Comparison of ENCODE assay signal across 12 cellular contexts in the genomic region with DNA sequence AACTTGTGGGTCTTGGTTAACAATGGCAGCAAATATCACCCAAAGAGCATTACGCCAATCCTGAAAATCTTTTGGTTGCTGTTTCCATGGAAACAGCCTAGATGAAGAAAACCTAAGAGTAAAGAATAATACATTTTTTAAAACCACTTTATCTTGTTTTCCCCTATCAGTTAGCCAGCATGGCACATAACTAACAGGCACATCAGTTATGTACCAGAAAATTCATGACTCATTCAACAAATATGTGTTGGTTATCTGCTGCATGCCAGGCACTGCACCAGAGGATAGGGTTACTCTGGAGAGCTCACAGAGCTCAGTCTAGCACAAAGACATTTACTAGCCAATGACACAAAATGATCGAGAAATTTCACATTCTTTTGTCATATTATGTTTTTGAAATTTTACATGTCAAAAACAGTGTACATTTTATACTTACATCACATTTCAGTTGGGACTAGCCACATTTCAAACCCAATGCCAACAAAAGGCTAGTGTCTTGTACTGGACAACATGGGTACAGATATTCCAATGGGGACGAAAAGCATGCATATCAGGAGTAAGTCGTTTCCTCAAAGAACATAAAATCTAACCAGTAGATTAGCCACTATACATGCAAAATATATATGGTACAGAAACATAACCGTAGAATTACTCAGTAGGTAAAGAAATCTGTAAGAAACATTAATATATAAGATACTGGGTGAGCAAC. TPM values are rescaled to one million over a fixed set of nuclear protein-coding genes. Genes with fewer than 3 reads are reported as not detected.
DNase-seq lines count a peak whose midpoint lies in the region; ATAC-seq and TF ChIP-seq lines count a peak whose summit lies in the region.
"Had no signal": no experiment of that assay in that cellular context is flagged by ENCODE, and none has a peak within 500 bp of the region (broad histone marks: within the 10 kb centered on the region; RNA-seq: fewer than 3 reads in every experiment).

No MANE protein-coding gene starts in this region.

- H3K4me1 ChIP-seq in ACC112 (ENCODE audit: control insufficient read depth, insufficient read depth, low read length, unreplicated experiment), result peaks cover 25% of the 10 kb centered on the region
- peaks cover 90% of the 10 kb centered on the region for H3K4me1 ChIP-seq in KMS-11 (ENCODE audit: low read depth, poor library complexity, severe bottlenecking)
- peaks cover 60% of the 10 kb centered on the region for H3K4me1 ChIP-seq in body of pancreas
- peaks cover 7% of the 10 kb centered on the region for H3K4me1 ChIP-seq in suprapubic skin

- peak overlapping the region; percentile 34; the same call in 1 of the 2 replicates for H3K4me2 ChIP-seq in KMS-11
- H3K4me2 ChIP-seq: neural progenitor cell had no signal

- peak; percentile 94 for ATAC-seq in body of pancreas
- ATAC-seq in GM18519 (IDR thresholded peaks at IDR 0.05; ENCODE audit: low FRiP score, unreplicated experiment), result no peak
- no peak for ATAC-seq in GM19351 (IDR thresholded peaks at IDR 0.05; ENCODE audit: unreplicated experiment)

- no peak for TF ChIP-seq EP300 in suprapubic skin (IDR thresholded peaks at IDR 0.05)

- TF ChIP-seq CTCF in KMS-11 (conservative IDR thresholded peaks at IDR 0.05; ENCODE audit: low read depth, low read length) (no peak), body of pancreas (IDR thresholded peaks at IDR 0.05) (no peak), suprapubic skin (IDR thresholded peaks at IDR 0.05) (no peak)

- no peaks in the 10 kb centered on the region for H3K27me3 ChIP-seq in ACC112 (ENCODE audit: insufficient read depth, low read length)
- no peaks in the 10 kb centered on the region for H3K27me3 ChIP-seq in KMS-11 (ENCODE audit: insufficient read depth, low read depth)
- no peaks in the 10 kb centered on the region for H3K27me3 ChIP-seq in body of pancreas
- no peaks in the 10 kb centered on the region for H3K27me3 ChIP-seq in suprapubic skin
- H3K27me3 ChIP-seq: neural progenitor cell had no signal

- no peak overlapping the region for H3K9ac ChIP-seq in KMS-11
- H3K9ac ChIP-seq: neural progenitor cell had no signal

- WGBS in body of pancreas, 2 donors, result 53% methylated on average over 5 of the region's 5 CpGs
- WGBS in suprapubic skin, result 62% methylated on average over 5 of the region's 5 CpGs

- TF ChIP-seq POLR2A in body of pancreas (IDR thresholded peaks at IDR 0.05), result no peak
- no peak for TF ChIP-seq POLR2A in suprapubic skin (IDR thresholded peaks at IDR 0.05)

- H3K27ac ChIP-seq in ACC112 (ENCODE audit: low read depth, low read length) (peak overlapping the region; percentile 73), KMS-11 (peak overlapping the region; percentile 13; the same call in 1 of the 2 replicates), body of pancreas (peak overlapping the region in 2 of 4 donors; percentile 29 to 56), suprapubic skin (no peak overlapping the region)
- H3K27ac ChIP-seq: neural progenitor cell had no signal

- intact Hi-C loops in body of pancreas (cut with DNase I), result no loop called here

- H2AFZ ChIP-seq in ACC112 (ENCODE audit: low read length, unreplicated experiment) (no peak overlapping the region), KMS-11 (ENCODE audit: low read depth) (no peak overlapping the region)
- H2AFZ ChIP-seq: neural progenitor cell had no signal

- H4K20me1 ChIP-seq in KMS-11 (ENCODE audit: insufficient read depth), result no peaks in the 10 kb centered on the region

- H3K4me3 ChIP-seq in ACC112 (ENCODE audit: low read depth, low read length) (no peak overlapping the region; the same call in 1 of the 2 replicates), KMS-11 (IDR thresholded peaks at IDR 0.05; ENCODE audit: insufficient read depth, low read depth, low read length) (no peak overlapping the region), body of pancreas (no peak overlapping the region), suprapubic skin (no peak overlapping the region)
- H3K4me3 ChIP-seq: neural progenitor cell had no signal

- peaks cover 23% of the 10 kb centered on the region for H3K79me2 ChIP-seq in ACC112 (ENCODE audit: control insufficient read depth, insufficient read depth, low read length, unreplicated experiment)
- H3K79me2 ChIP-seq in KMS-11 (ENCODE audit: insufficient read depth, low read depth), result peaks cover 77% of the 10 kb centered on the region; the same call in 1 of the 2 replicates

- H3K36me3 ChIP-seq in ACC112 (ENCODE audit: insufficient read depth, low read length), result no peaks in the 10 kb centered on the region
- no peaks in the 10 kb centered on the region for H3K36me3 ChIP-seq in KMS-11 (ENCODE audit: insufficient read depth)
- H3K36me3 ChIP-seq in body of pancreas (replicated peaks in 1 of 2; ENCODE audit: insufficient read depth in 1 of 2, low read depth in 2 of 2), result no peaks in the 10 kb centered on the region
- H3K36me3 ChIP-seq in suprapubic skin, result no peaks in the 10 kb centered on the region
- H3K36me3 ChIP-seq: neural progenitor cell had no signal

- DNase-seq in body of pancreas (peak in 3 of 4 donors; percentile 45 to 48 (median 46)), kidney glomerular epithelial cell (lab: John Stamatoyannopoulos, UW) (peak; percentile 75), suprapubic skin (ENCODE audit: low spot score in 2 of 2) (no peak)
- DNase-seq in activated naive CD4-positive, alpha-beta T cell treated with Interleukin-2 at 50 U/mL for 16 hours, result no peak
- DNase-seq: activated CD4-positive, alpha-beta memory T cell treated with anti-CD3 and anti-CD28 coated beads, Interleukin-2, amount 10 ng/mL, durations not matched to agents 7 days and 5 days; CD4-positive, CD25-positive, alpha-beta regulatory T cell; endodermal cell had no signal

- no peaks in the 10 kb centered on the region for H3K9me3 ChIP-seq in body of pancreas
- H3K9me3 ChIP-seq in suprapubic skin, result no peaks in the 10 kb centered on the region

RNA-seq across cellular contexts. Expression of a gene that starts 20.3 kb away (rescaled TPM):
- total RNA-seq in body of pancreas (10 to 100 TPM; 11.2 to 23.1 TPM), suprapubic skin (10 to 100 TPM; 11.2 to 15.9 (median 13.6) TPM)

RNA-seq across cellular contexts. Expression of a gene that starts 21.7 kb away (rescaled TPM):
- total RNA-seq in body of pancreas, result 100 to 1,000 TPM in 1 of 2 donors, 10 to 100 TPM in 1; 56.0 to 178 TPM
- 100 to 1,000 TPM; 148 to 197 (median 177) TPM for total RNA-seq in suprapubic skin

Comparison
In these comparisons a context has a peak if more than half of its experiments do, and no peak if none do; other contexts are left out.
1. DNase-seq: peak in body of pancreas (3 of 4) and kidney glomerular epithelial cell (single experiment); none in activated naive CD4-positive, alpha-beta T cell treated with Interleukin-2 at 50 U/mL for 16 hours (single experiment) and suprapubic skin (0 of 2).